In genomic region chr4:4384837-4385236, GRCh38 we compare ENCODE assay signal across 9 cellular contexts. TPM values are rescaled to one million over a fixed set of nuclear protein-coding genes. Genes with fewer than 3 reads are reported as not detected.
DNase-seq lines count a peak whose midpoint lies in the region; ATAC-seq and TF ChIP-seq lines count a peak whose summit lies in the region.
"Had no signal": no experiment of that assay in that cellular context is flagged by ENCODE, and none has a peak within 500 bp of the region (broad histone marks: within the 10 kb centered on the region; RNA-seq: fewer than 3 reads in every experiment).

No MANE protein-coding gene starts in this region.

- no peak overlapping the region for H3K27ac ChIP-seq in osteoblast (ENCODE audit: low read depth, low read length)

- H3K36me3 ChIP-seq in osteoblast (ENCODE audit: insufficient read depth, low read length): no peaks in the 10 kb centered on the region

- no peaks in the 10 kb centered on the region for H3K9me3 ChIP-seq in osteoblast (ENCODE audit: low read depth, low read length)

- no peaks in the 10 kb centered on the region for H4K20me1 ChIP-seq in osteoblast (ENCODE audit: insufficient read depth, low read length)

- peak; percentile 27 for TF ChIP-seq CTCF in cardiac fibroblast (IDR thresholded peaks at IDR 0.05; ENCODE audit: low read depth, low read length)
- peak; percentile 23 for TF ChIP-seq CTCF in osteoblast (IDR thresholded peaks at IDR 0.05; ENCODE audit: extremely low read depth, low read depth, low read length)
- TF ChIP-seq CTCF in omental fat pad (IDR thresholded peaks at IDR 0.05): no peak

- H3K4me2 ChIP-seq in osteoblast (ENCODE audit: insufficient read depth, low read length): no peak overlapping the region

- H2AFZ ChIP-seq in osteoblast (ENCODE audit: low read length): no peak overlapping the region

- H3K79me2 ChIP-seq in osteoblast (ENCODE audit: insufficient read depth, low read length): no peaks in the 10 kb centered on the region

- H3K4me1 ChIP-seq in osteoblast (ENCODE audit: insufficient read depth, low read length): no peaks in the 10 kb centered on the region

- DNase-seq in NCI-H510A treated with DMSO at 0.1 percent for 48 hours (lab: John Stamatoyannopoulos, UW) (peak; percentile 17), NCI-H510A (lab: John Stamatoyannopoulos, UW) (no peak), NAMALWA (ENCODE audit: low spot score) (peak; percentile 37), cardiac fibroblast (ENCODE audit: low read depth in 2 of 2) (peak; percentile 41 to 43), osteoblast (ENCODE audit: insufficient read length, low spot score, missing footprints) (no peak), omental fat pad (ENCODE audit: low spot score) (no peak), NCI-H1436 treated with DMSO at 0.1 percent for 48 hours (lab: John Stamatoyannopoulos, UW) (no peak)
- no peak for DNase-seq in NK-92 treated with Interleukin-12 subunit alpha and Interleukin-12 subunit beta, amount 100 ng/mL, for 24 hours (lab: John Stamatoyannopoulos, UW)
- DNase-seq: caudate nucleus had no signal

- no peak for ATAC-seq in omental fat pad (ENCODE audit: low FRiP score)

- H3K27me3 ChIP-seq in osteoblast (ENCODE audit: insufficient read depth, low read length): peaks cover 65% of the 10 kb centered on the region

- H3K4me3 ChIP-seq in cardiac fibroblast (replicated peaks in 1 of 2; ENCODE audit: low read depth in 2 of 2, low read length in 2 of 2) (no peak overlapping the region), osteoblast (ENCODE audit: insufficient read depth, low read length) (no peak overlapping the region)

RNA-seq across cellular contexts. Expression of gene NSG1, which starts 2.1 kb away (rescaled TPM):
- total RNA-seq in osteoblast (not detected in 2 replicates), omental fat pad (10 to 100 TPM in 1 of 4 donors, 1 to 10 TPM in 3; 1.6 to 15.3 (median 6.3) TPM)

Comparison
In these comparisons a context has a peak if more than half of its experiments do, and no peak if none do; other contexts are left out.
1. DNase-seq: peak in NCI-H510A treated with DMSO at 0.1 percent for 48 hours (single experiment), NAMALWA (single experiment) and cardiac fibroblast (2 of 2); none in NCI-H510A (single experiment), osteoblast (single experiment), NK-92 treated with Interleukin-12 subunit alpha and Interleukin-12 subunit beta, amount 100 ng/mL, for 24 hours (single experiment), omental fat pad (single experiment) and NCI-H1436 treated with DMSO at 0.1 percent for 48 hours (single experiment).
2. CTCF ChIP-seq: peak in cardiac fibroblast (single experiment) and osteoblast (single experiment); none in omental fat pad (0 of 3).